Comparison of ENCODE assay signal across 1 cellular context in the genomic region with DNA sequence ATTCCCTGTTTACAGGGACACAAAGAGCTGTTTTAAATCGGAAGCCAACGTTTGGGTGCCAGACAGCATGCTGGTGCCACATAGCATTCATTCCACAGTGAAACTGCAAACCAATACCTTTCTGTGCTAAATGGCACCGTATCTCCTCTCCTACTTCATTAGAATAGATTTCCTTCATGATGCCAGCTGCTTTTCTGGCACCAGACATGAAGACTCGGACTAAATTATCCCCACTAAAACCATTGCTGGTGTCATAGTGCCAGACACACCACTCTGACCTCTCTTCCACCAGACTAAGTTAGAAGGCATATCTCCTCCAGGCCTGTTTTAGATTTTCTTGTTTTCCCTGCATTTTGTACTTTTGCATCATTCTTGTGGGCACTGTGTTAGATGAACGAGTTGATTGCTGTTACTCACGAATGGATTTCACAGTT.
TF ChIP-seq lines count a peak whose summit lies in the region.

No MANE protein-coding gene starts in this region.

TF ChIP-seq in GM23338, 12 proteins besides CTCF, POLR2A, EP300 and RAD21 (continued from another document):
- TF ChIP-seq ZNF331 (CRISPR knock-in tag; IDR thresholded peaks at IDR 0.05; ENCODE audit: low read depth) (no peak), EZH2 (IDR thresholded peaks at IDR 0.05; ENCODE audit: low read depth, unreplicated experiment) (no peak), ZNF114 (CRISPR knock-in tag; IDR thresholded peaks at IDR 0.05) (no peak), POLR2AphosphoS5 (IDR thresholded peaks at IDR 0.05; ENCODE audit: low read depth) (no peak), CREB1 (CRISPR knock-in tag; IDR thresholded peaks at IDR 0.05; ENCODE audit: low read depth) (no peak), NANOG (IDR thresholded peaks at IDR 0.05; ENCODE audit: borderline replicate concordance) (no peak), STAT1 (IDR thresholded peaks at IDR 0.05; ENCODE audit: unreplicated experiment) (no peak)
- TF ChIP-seq, protein P1, sequence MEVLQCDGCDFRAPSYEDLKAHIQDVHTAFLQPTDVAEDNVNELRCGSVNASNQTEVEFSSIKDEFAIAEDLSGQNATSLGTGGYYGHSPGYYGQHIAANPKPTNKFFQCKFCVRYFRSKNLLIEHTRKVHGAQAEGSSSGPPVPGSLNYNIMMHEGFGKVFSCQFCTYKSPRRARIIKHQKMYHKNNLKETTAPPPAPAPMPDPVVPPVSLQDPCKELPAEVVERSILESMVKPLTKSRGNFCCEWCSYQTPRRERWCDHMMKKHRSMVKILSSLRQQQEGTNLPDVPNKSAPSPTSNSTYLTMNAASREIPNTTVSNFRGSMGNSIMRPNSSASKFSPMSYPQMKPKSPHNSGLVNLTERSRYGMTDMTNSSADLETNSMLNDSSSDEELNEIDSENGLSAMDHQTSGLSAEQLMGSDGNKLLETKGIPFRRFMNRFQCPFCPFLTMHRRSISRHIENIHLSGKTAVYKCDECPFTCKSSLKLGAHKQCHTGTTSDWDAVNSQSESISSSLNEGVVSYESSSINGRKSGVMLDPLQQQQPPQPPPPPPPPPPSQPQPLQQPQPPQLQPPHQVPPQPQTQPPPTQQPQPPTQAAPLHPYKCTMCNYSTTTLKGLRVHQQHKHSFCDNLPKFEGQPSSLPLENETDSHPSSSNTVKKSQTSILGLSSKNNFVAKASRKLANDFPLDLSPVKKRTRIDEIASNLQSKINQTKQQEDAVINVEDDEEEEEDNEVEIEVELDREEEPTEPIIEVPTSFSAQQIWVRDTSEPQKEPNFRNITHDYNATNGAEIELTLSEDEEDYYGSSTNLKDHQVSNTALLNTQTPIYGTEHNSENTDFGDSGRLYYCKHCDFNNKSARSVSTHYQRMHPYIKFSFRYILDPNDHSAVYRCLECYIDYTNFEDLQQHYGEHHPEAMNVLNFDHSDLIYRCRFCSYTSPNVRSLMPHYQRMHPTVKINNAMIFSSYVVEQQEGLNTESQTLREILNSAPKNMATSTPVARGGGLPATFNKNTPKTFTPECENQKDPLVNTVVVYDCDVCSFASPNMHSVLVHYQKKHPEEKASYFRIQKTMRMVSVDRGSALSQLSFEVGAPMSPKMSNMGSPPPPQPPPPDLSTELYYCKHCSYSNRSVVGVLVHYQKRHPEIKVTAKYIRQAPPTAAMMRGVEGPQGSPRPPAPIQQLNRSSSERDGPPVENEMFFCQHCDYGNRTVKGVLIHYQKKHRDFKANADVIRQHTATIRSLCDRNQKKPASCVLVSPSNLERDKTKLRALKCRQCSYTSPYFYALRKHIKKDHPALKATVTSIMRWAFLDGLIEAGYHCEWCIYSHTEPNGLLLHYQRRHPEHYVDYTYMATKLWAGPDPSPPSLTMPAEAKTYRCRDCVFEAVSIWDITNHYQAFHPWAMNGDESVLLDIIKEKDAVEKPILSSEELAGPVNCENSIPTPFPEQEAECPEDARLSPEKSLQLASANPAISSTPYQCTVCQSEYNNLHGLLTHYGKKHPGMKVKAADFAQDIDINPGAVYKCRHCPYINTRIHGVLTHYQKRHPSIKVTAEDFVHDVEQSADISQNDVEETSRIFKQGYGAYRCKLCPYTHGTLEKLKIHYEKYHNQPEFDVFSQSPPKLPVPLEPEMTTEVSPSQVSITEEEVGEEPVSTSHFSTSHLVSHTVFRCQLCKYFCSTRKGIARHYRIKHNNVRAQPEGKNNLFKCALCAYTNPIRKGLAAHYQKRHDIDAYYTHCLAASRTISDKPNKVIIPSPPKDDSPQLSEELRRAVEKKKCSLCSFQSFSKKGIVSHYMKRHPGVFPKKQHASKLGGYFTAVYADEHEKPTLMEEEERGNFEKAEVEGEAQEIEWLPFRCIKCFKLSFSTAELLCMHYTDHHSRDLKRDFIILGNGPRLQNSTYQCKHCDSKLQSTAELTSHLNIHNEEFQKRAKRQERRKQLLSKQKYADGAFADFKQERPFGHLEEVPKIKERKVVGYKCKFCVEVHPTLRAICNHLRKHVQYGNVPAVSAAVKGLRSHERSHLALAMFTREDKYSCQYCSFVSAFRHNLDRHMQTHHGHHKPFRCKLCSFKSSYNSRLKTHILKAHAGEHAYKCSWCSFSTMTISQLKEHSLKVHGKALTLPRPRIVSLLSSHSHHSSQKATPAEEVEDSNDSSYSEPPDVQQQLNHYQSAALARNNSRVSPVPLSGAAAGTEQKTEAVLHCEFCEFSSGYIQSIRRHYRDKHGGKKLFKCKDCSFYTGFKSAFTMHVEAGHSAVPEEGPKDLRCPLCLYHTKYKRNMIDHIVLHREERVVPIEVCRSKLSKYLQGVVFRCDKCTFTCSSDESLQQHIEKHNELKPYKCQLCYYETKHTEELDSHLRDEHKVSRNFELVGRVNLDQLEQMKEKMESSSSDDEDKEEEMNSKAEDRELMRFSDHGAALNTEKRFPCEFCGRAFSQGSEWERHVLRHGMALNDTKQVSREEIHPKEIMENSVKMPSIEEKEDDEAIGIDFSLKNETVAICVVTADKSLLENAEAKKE (CRISPR knock-in tag; IDR thresholded peaks at IDR 0.05) = no peak
